Comparison of ENCODE assay signal across 8 cellular contexts in genomic region chr12:120316798-120317257, GRCh38. TPM values are rescaled to one million over a fixed set of nuclear protein-coding genes. Genes with fewer than 3 reads are reported as not detected.
DNase-seq lines count a peak whose midpoint lies in the region; ATAC-seq and TF ChIP-seq lines count a peak whose summit lies in the region.

No MANE protein-coding gene starts in this region.

- peak overlapping the region; percentile 92 for H3K27ac Mint-ChIP-seq in osteocyte (ENCODE audit: unreplicated experiment)

- TSS peak; percentile 99 for BruUV-seq in Panc1 (replicated peaks; lab: Mats Ljungman, UMichigan)

- H3K9me3 ChIP-seq in Panc1 (ENCODE audit: control insufficient read depth, insufficient read depth, low read depth, low read length) (no peaks in the 10 kb centered on the region), esophagus muscularis mucosa (no peaks in the 10 kb centered on the region)

- peaks cover 9% of the 10 kb centered on the region for H3K4me1 Mint-ChIP-seq in osteocyte (ENCODE audit: unreplicated experiment)

- in situ Hi-C loops in Panc1 (cut with HindIII; ENCODE audit: low pct_unique_long_range_greater_than_20kb, low sequenced_read_pairs) = no loop called here

- POLR2A ChIA-PET in Panc1 (lab: Charles Lee) = interaction anchor here (0.6 kb wide), 1 partner anchor 120 kb away, joined by 13 read pairs; no protein-coding TSS in a partner anchor

- DNase-seq in Daoy (ENCODE audit: low read depth) = peak; percentile 12
- DNase-seq in Panc1 (ENCODE audit: low read depth, low spot score) = no peak
- DNase-seq in esophagus muscularis mucosa (ENCODE audit: extremely low spot score) = no peak
- DNase-seq in osteocyte (ENCODE audit: extremely low spot score, unreplicated experiment) = no peak
- no peak for DNase-seq in posterior vena cava (ENCODE audit: low spot score)
- no peak for DNase-seq in NCI-H774 (lab: John Stamatoyannopoulos, UW)
- no peak for DNase-seq in NCI-H2227 (lab: John Stamatoyannopoulos, UW; ENCODE audit: unreplicated experiment)

- H3K4me3 Mint-ChIP-seq in osteocyte (ENCODE audit: unreplicated experiment) = peak overlapping the region; percentile 88

- 49% methylated on average over 10 of the region's 10 CpGs for WGBS in esophagus muscularis mucosa

- no peak for ATAC-seq in Panc1
- no peak for ATAC-seq in HG03354 (IDR thresholded peaks at IDR 0.05; ENCODE audit: poor library complexity, severe bottlenecking, unreplicated experiment)

- TF ChIP-seq CTCF in Panc1 (IDR thresholded peaks at IDR 0.05) = no peak
- TF ChIP-seq CTCF in esophagus muscularis mucosa (IDR thresholded peaks at IDR 0.05) = no peak
- TF ChIP-seq CTCF in osteocyte (IDR thresholded peaks at IDR 0.05) = no peak

- TF ChIP-seq POLR2A in esophagus muscularis mucosa (IDR thresholded peaks at IDR 0.05; ENCODE audit: low read depth) = no peak

- intact Hi-C loops in Panc1 (cut with micrococcal nuclease; ENCODE audit: unreplicated experiment) (no loop called here), esophagus muscularis mucosa (cut with DNase I) (no loop called here), posterior vena cava (cut with DNase I) (no loop called here)

- H3K4me3 ChIP-seq in Panc1 (ENCODE audit: low read depth in 2 of 2, low read length in 2 of 2) (peak overlapping the region; percentile 68 to 77), esophagus muscularis mucosa (peak overlapping the region; percentile 55 to 71 (median 63))

- H3K27me3 ChIP-seq in Panc1 (ENCODE audit: control insufficient read depth, insufficient read depth, low read length) = no peaks in the 10 kb centered on the region
- no peaks in the 10 kb centered on the region for H3K27me3 ChIP-seq in esophagus muscularis mucosa

- no peaks in the 10 kb centered on the region for H3K36me3 ChIP-seq in Panc1 (ENCODE audit: control insufficient read depth, insufficient read depth, low read length)
- H3K36me3 ChIP-seq in esophagus muscularis mucosa = peaks cover 0 to 3% (median 0%) of the 10 kb centered on the region in 4 donors

- no peaks in the 10 kb centered on the region for H3K36me3 Mint-ChIP-seq in osteocyte (ENCODE audit: unreplicated experiment)

- peaks cover 9% of the 10 kb centered on the region for H3K27me3 Mint-ChIP-seq in osteocyte (ENCODE audit: unreplicated experiment)

- CTCF ChIA-PET in Panc1 (lab: Charles Lee) = interaction anchor here (0.9 to 1.4 kb wide), 2 partner anchors 14 to 21 kb away, joined by 6 to 9 read pairs; partner anchors contain the start of gene SIRT4

- H3K27ac ChIP-seq in Panc1 (ENCODE audit: low read length) = peak overlapping the region; percentile 91
- H3K27ac ChIP-seq in esophagus muscularis mucosa (replicated peaks in 1 of 4) = peak overlapping the region; percentile 79 to 88 (median 82)

- H3K4me1 ChIP-seq in Panc1 (ENCODE audit: control insufficient read depth, insufficient read depth, low read length) (peaks cover 4% of the 10 kb centered on the region; the same call in 1 of the 2 replicates), esophagus muscularis mucosa (peaks cover 4 to 12% (median 10%) of the 10 kb centered on the region in 4 donors)

- no peak for TF ChIP-seq EP300 in esophagus muscularis mucosa (IDR thresholded peaks at IDR 0.05)

- no peaks in the 10 kb centered on the region for H3K9me3 Mint-ChIP-seq in osteocyte (ENCODE audit: unreplicated experiment)

RNA-seq across cellular contexts. Expression of gene PLA2G1B, which starts 10.8 kb away (rescaled TPM):
- total RNA-seq in Daoy (2014; rRNA removed; shearing (Covaris generic)) = not detected in 2 replicates
- total RNA-seq in Panc1 (2021; ENCODE audit: unreplicated experiment) (0.69 TPM), esophagus muscularis mucosa (not detected), osteocyte (0.67 and 1.2 TPM in 2 replicates), posterior vena cava (1 to 10 TPM in 1 of 2 donors, not detected in 1; 2.0 TPM)
- not detected for polyA plus RNA-seq in Panc1 (2012; ENCODE audit: insufficient read length)

RNA-seq across cellular contexts. Expression of gene SIRT4, which starts 14.7 kb away (rescaled TPM):
- 1.8 and 5.6 TPM in 2 replicates for total RNA-seq in Daoy (2014; rRNA removed; shearing (Covaris generic))
- total RNA-seq in Panc1 (2021; ENCODE audit: unreplicated experiment) (1.5 TPM), esophagus muscularis mucosa (1 to 10 TPM in 3 of 4 donors, under 1 TPM in 1; 0.66 to 2.3 (median 2.1) TPM), osteocyte (0.94 and 0.97 TPM in 2 replicates), posterior vena cava (under 1 TPM; 0.69 to 0.71 TPM)
- 2.0 TPM for polyA plus RNA-seq in Panc1 (2012; ENCODE audit: insufficient read length)

RNA-seq across cellular contexts. Expression of gene RNU4-1, which starts 23.8 kb away (rescaled TPM):
- under 0.01 TPM in 2 replicates for total RNA-seq in Daoy (2014; rRNA removed; shearing (Covaris generic))
- 1,565 TPM for total RNA-seq in Panc1 (2021; ENCODE audit: unreplicated experiment)
- polyA plus RNA-seq in Panc1 (2012; ENCODE audit: insufficient read length) = 4.7 TPM
- under 1 TPM in 2 of 4 donors, not detected in 2; under 0.01 TPM for total RNA-seq in esophagus muscularis mucosa
- 2,875 and 3,252 TPM in 2 replicates for total RNA-seq in osteocyte
- total RNA-seq in posterior vena cava = 1,000 to 10,000 TPM; 4,532 to 5,081 TPM

RNA-seq across cellular contexts. Expression of gene RNU4-2, which starts 25.1 kb away (rescaled TPM):
- under 0.01 TPM in 2 replicates for total RNA-seq in Daoy (2014; rRNA removed; shearing (Covaris generic))
- total RNA-seq in Panc1 (2021; ENCODE audit: unreplicated experiment) = 2,061 TPM
- polyA plus RNA-seq in Panc1 (2012; ENCODE audit: insufficient read length) = 6.1 TPM
- total RNA-seq in esophagus muscularis mucosa = under 1 TPM in 2 of 4 donors, not detected in 2; under 0.01 TPM
- 6,059 and 6,780 TPM in 2 replicates for total RNA-seq in osteocyte
- total RNA-seq in posterior vena cava = over 10,000 TPM; 46,106 to 62,268 TPM

RNA-seq across cellular contexts. Expression of gene PXN, which starts 51.3 kb away (rescaled TPM):
- 57.8 and 61.8 TPM in 2 replicates for total RNA-seq in Daoy (2014; rRNA removed; shearing (Covaris generic))
- total RNA-seq in Panc1 (2021; ENCODE audit: unreplicated experiment) (484 TPM), esophagus muscularis mucosa (10 to 100 TPM; 51.9 to 89.4 (median 71.9) TPM), osteocyte (76.7 and 79.9 TPM in 2 replicates), posterior vena cava (100 to 1,000 TPM; 110 to 113 TPM)
- 478 TPM for polyA plus RNA-seq in Panc1 (2012; ENCODE audit: insufficient read length)

Comparison
In these comparisons a context has a peak if more than half of its experiments do, and no peak if none do; other contexts are left out.
1. RNA of gene RNU4-1, which starts 23.8 kb away (total RNA-seq): 4,532 to 5,081 TPM in posterior vena cava, 2,875 to 3,252 TPM in osteocyte and 1,565 TPM in Panc1 (single experiment); under 0.01 TPM in Daoy and under 0.01 TPM in esophagus muscularis mucosa; every median in the first group is over 1,000 times any median in the second.